In genomic region chr1:239944666-239945065, GRCh38 we compare ENCODE assay signal across 1 cellular context.
TF ChIP-seq lines count a peak whose summit lies in the region.

No MANE protein-coding gene starts in this region.

TF ChIP-seq in GM12878, 131 proteins besides CTCF, POLR2A, EP300 and RAD21 (continued from another document):
- TF ChIP-seq SPI1 (IDR thresholded peaks at IDR 0.05; ENCODE audit: borderline replicate concordance, insufficient read depth, low read depth, low read length): peak; percentile 46; the same call in 1 of the 2 replicates
